In the genomic region with DNA sequence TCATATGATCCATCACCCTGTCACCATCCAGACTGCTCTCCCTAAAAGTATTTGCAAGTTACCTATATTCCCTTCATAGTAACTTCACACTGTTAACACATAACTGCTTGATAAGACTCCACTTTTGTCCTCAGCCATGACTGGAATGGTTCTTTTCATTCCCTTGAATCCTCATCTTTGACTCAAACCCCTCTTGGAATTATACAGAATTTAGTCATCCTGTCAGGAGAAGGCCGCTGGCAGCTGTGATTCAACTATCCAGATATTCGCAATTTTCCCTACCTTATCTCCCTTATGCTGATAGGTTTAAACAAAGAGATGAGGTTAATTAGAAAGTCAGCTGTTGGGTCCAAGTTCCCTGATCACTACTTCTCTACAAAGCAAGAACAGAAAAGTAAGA, we compare ENCODE assay signal across 1 cellular context.
TF ChIP-seq lines count a peak whose summit lies in the region.

No MANE protein-coding gene starts in this region.

TF ChIP-seq in GM23338, 12 proteins besides CTCF, POLR2A, EP300 and RAD21 (continued from another document):
- no peak for TF ChIP-seq ZNF462 (CRISPR knock-in tag; IDR thresholded peaks at IDR 0.05)
- TF ChIP-seq EZH2phosphoT487 (IDR thresholded peaks at IDR 0.05; ENCODE audit: unreplicated experiment): no peak
- no peak for TF ChIP-seq POLR2AphosphoS5 (IDR thresholded peaks at IDR 0.05; ENCODE audit: low read depth)
- TF ChIP-seq EZH2 (IDR thresholded peaks at IDR 0.05; ENCODE audit: low read depth, unreplicated experiment): no peak
- no peak for TF ChIP-seq ZNF114 (CRISPR knock-in tag; IDR thresholded peaks at IDR 0.05)
- TF ChIP-seq JUNB (IDR thresholded peaks at IDR 0.05; ENCODE audit: unreplicated experiment): no peak
- no peak for TF ChIP-seq STAT1 (IDR thresholded peaks at IDR 0.05; ENCODE audit: unreplicated experiment)
- TF ChIP-seq REST (IDR thresholded peaks at IDR 0.05; ENCODE audit: unreplicated experiment): no peak
